8 cellular contexts compared by ENCODE assay signal in the genomic region with DNA sequence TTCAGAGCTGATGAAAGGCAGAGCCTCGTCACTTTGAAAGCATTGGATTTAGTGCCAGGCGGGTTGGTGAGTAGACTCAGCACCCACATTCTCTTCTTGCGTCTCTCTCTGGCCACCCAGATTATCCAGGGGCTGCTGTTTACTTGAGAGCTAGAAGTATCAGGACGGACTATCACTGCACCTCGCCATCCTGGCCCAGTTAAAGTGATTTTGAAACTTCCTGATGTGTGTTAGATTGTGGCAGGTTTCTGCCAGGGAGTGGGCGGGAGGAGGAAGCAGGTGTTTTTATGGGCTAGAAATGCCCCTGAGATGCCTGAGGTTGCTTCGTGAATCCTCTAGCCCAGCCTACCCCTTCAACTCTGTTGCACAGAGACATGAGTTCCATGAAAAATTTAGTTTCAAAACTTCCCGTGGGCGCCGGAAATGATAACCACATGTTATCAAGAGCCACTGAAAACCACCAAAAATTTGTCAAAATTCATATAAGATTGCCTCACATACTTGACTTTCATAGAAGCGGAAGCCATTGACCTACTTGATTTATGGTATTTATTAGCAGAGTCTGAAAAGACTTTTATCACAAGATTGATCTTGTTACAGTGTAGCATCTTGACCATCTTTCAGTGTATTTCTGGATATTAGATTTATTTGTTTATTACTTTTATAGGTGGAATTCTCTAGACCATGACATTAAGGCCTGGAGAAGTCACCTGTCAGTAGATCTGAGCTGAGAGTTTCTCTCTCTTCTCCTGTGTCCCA.
A peak's percentile ranks its signal among the peaks of the same experiment; 100 is the strongest.
DNase-seq lines count a peak whose midpoint lies in the region; ATAC-seq and TF ChIP-seq lines count a peak whose summit lies in the region.

No MANE protein-coding gene starts in this region.

- ATAC-seq in HG02840 (IDR thresholded peaks at IDR 0.05; ENCODE audit: low FRiP score, unreplicated experiment) (no peak), GM18498 (IDR thresholded peaks at IDR 0.05; ENCODE audit: unreplicated experiment) (no peak)

- DNase-seq in T-helper 9 cell (peak; percentile 23), NCI-H1694 (lab: John Stamatoyannopoulos, UW) (no peak), NCI-H82 (lab: John Stamatoyannopoulos, UW) (no peak)
- peak; percentile 30 for DNase-seq in effector CD8-positive, alpha-beta T cell (lab: John Stamatoyannopoulos, UW)
- peak; percentile 21 for DNase-seq in stimulated activated CD8-positive, alpha-beta memory T cell treated with anti-CD3 and anti-CD28 coated beads, Interleukin-15, amount 100 ng/mL, for 24 hours (ENCODE audit: low read depth)

- TF ChIP-seq POLR2A in GM19193 (IDR thresholded peaks at IDR 0.05; ENCODE audit: extremely low read depth, insufficient read depth, insufficient read length) = peak; percentile 48

Comparison
In these comparisons a context has a peak if more than half of its experiments do, and no peak if none do; other contexts are left out.
1. DNase-seq: peak in T-helper 9 cell (single experiment), effector CD8-positive, alpha-beta T cell (single experiment) and stimulated activated CD8-positive, alpha-beta memory T cell treated with anti-CD3 and anti-CD28 coated beads, Interleukin-15, amount 100 ng/mL, for 24 hours (single experiment); none in NCI-H1694 (single experiment) and NCI-H82 (single experiment).